In genomic region chr10:33298893-33299292, GRCh38 we compare ENCODE assay signal across 1 cellular context.
TF ChIP-seq lines count a peak whose summit lies in the region.

No MANE protein-coding gene starts in this region.

TF ChIP-seq in endothelial cell of umbilical vein, 7 proteins besides CTCF, POLR2A, EP300 and RAD21 (continued from another document):
- TF ChIP-seq MYC (IDR thresholded peaks at IDR 0.05; ENCODE audit: low read depth, low read length) (no peak), FOS (IDR thresholded peaks at IDR 0.05; ENCODE audit: borderline replicate concordance, insufficient read depth, low read length) (no peak)
TF ChIP-seq in endothelial cell of umbilical vein: peak in this region for 0.
